8 cellular contexts compared by ENCODE assay signal in genomic region chr13:102773441-102774209, GRCh38. TPM values are rescaled to one million over a fixed set of nuclear protein-coding genes. Genes with fewer than 3 reads are reported as not detected.
DNase-seq lines count a peak whose midpoint lies in the region; ATAC-seq and TF ChIP-seq lines count a peak whose summit lies in the region.

Gene TEX30, minus strand, starts transcription at chr13:102773786. Its CDS starts 3,760 bp downstream, at chr13:102770026.

- H3K9ac ChIP-seq in liver (ENCODE audit: low read depth in 1 of 2, low read length in 2 of 2) = peak within 1 kb of the TSS; percentile 88 to 89

- 2% methylated on average over 85 of the region's 85 CpGs for WGBS in liver

- H3K4me1 ChIP-seq in liver (ENCODE audit: control insufficient read depth in 4 of 4, insufficient read depth in 4 of 4, low read length in 3 of 4) = peaks cover 8 to 32% (median 21%) of the 10 kb centered on the region in 4 donors

- TF ChIP-seq RAD21 in liver (IDR thresholded peaks at IDR 0.05) = peak in 1 of 2 donors; percentile 31

- peak within 1 kb of the TSS; percentile 92 to 94 for H3K27ac ChIP-seq in liver (ENCODE audit: low read depth in 1 of 2, low read length in 2 of 2)

- H3K27me3 ChIP-seq in liver (ENCODE audit: control insufficient read depth in 4 of 4, insufficient read depth in 4 of 4, low read length in 3 of 4) = no peaks in the 10 kb centered on the region

- no peak for TF ChIP-seq CTCF in liver (IDR thresholded peaks at IDR 0.05; ENCODE audit: low read depth, low read length, missing input control)

- H3K9me3 ChIP-seq in liver (ENCODE audit: control insufficient read depth in 4 of 4, low read length in 3 of 4) = no peaks in the 10 kb centered on the region

- DNase-seq in C1 segment of cervical spinal cord (lab: John Stamatoyannopoulos, UW) (peak; percentile 1 to 89 (median 75)), GM19240 (ENCODE audit: insufficient read length, low spot score) (peak; percentile 64), NCI-H524 treated with DMSO at 0.1 percent for 48 hours (lab: John Stamatoyannopoulos, UW) (peak; percentile 17), dermis blood vessel endothelial cell (peak; percentile 91)
- peak; percentile 81 to 85 for DNase-seq in activated CD4-positive, alpha-beta T cell treated with anti-CD3 and anti-CD28 coated beads, Interleukin-2, amount 50 U/mL, for 48 hours
- DNase-seq in stimulated activated CD4-positive, alpha-beta T cell treated with anti-CD3 and anti-CD28 coated beads, Interleukin-4, amount 100 ng/mL, for 24 hours = peak; percentile 84

- peak within 1 kb of the TSS; percentile 85 to 94 (median 93) for H3K4me3 ChIP-seq in liver (ENCODE audit: low read depth in 1 of 3, low read length in 3 of 3)

- H3K36me3 ChIP-seq in liver (ENCODE audit: control insufficient read depth in 4 of 4, insufficient read depth in 3 of 4, low read depth in 1 of 4, low read length in 3 of 4) = no peaks in the 10 kb centered on the region

- ATAC-seq in HG03442 (IDR thresholded peaks at IDR 0.05; ENCODE audit: unreplicated experiment) = peak; percentile 90

TF ChIP-seq in liver, 16 proteins besides CTCF, POLR2A, EP300 and RAD21:
- no peak for TF ChIP-seq JUND (IDR thresholded peaks at IDR 0.05)
- TF ChIP-seq HNF4A (conservative IDR thresholded peaks at IDR 0.05) = no peak
- TF ChIP-seq EGR1 (IDR thresholded peaks at IDR 0.05; ENCODE audit: low read depth in 2 of 2) = no peak
- TF ChIP-seq HNF4G (IDR thresholded peaks at IDR 0.05) = no peak
- no peak for TF ChIP-seq ZBTB33 (IDR thresholded peaks at IDR 0.05)
- peak; percentile 69 for TF ChIP-seq REST (IDR thresholded peaks at IDR 0.05)
- TF ChIP-seq MAX (IDR thresholded peaks at IDR 0.05) = peak; percentile 72
- no peak for TF ChIP-seq FOXA1 (IDR thresholded peaks at IDR 0.05)
- TF ChIP-seq ATF3 (IDR thresholded peaks at IDR 0.05) = no peak
- TF ChIP-seq YY1 (IDR thresholded peaks at IDR 0.05) = peak; percentile 45
- TF ChIP-seq SP1 (IDR thresholded peaks at IDR 0.05) = no peak
- TF ChIP-seq RXRA (IDR thresholded peaks at IDR 0.05) = no peak
- peak; percentile 58 for TF ChIP-seq TAF1 (conservative IDR thresholded peaks at IDR 0.05)
- TF ChIP-seq GABPA (IDR thresholded peaks at IDR 0.05 in 1 of 2, conservative IDR thresholded peaks at IDR 0.05 in 1 of 2) = no peak
- no peak for TF ChIP-seq FOXA2 (IDR thresholded peaks at IDR 0.05)
- no peak for TF ChIP-seq NR2F2 (IDR thresholded peaks at IDR 0.05)

RNA-seq across cellular contexts. Expression of gene TEX30, which starts in this region (rescaled TPM):
- total RNA-seq in dermis blood vessel endothelial cell (23.9 and 35.7 TPM in 2 replicates), liver (10 to 100 TPM in 1 of 2 donors, 1 to 10 TPM in 1; 9.9 to 12.8 TPM)
- 10 to 100 TPM; 11.6 to 28.2 TPM for polyA plus RNA-seq in liver

Comparison
In these comparisons a context has a peak if more than half of its experiments do, and no peak if none do; other contexts are left out.
1. Peak in every context shown above with its lines: DNase-seq, ATAC-seq, H3K4me3 ChIP-seq and H3K27ac ChIP-seq.
2. DNase-seq: peak in every context shown above with its lines; median percentile 91 in dermis blood vessel endothelial cell; 84 in stimulated activated CD4-positive, alpha-beta T cell treated with anti-CD3 and anti-CD28 coated beads, Interleukin-4, amount 100 ng/mL, for 24 hours; 83 in activated CD4-positive, alpha-beta T cell treated with anti-CD3 and anti-CD28 coated beads, Interleukin-2, amount 50 U/mL, for 48 hours; 75 in C1 segment of cervical spinal cord; 64 in GM19240; 17 in NCI-H524 treated with DMSO at 0.1 percent for 48 hours.